ENCODE assay signal across 24 cellular contexts in genomic region chr6:87971605-87972262, GRCh38.
"Had no signal": no experiment of that assay in that cellular context is flagged by ENCODE, and none has a peak within 500 bp of the region (broad histone marks: within the 10 kb centered on the region; RNA-seq: fewer than 3 reads in every experiment).

No MANE protein-coding gene starts in this region.

- H3K27me3 Mint-ChIP-seq: dendritic cell treated with granulocyte-macrophage colony-stimulating factor and Interleukin-4, amounts not matched to agents 40 ng/mL and 50 ng/mL, for 4 days had no signal

- H3K27ac Mint-ChIP-seq: activated CD4-positive, alpha-beta T cell treated with anti-CD3 and anti-CD28 coated beads, Interleukin-2, amount 10 ng/mL, durations not matched to agents 7 days and 5 days; activated CD8-positive, alpha-beta T cell treated with anti-CD3 and anti-CD28 coated beads, Interleukin-2, amount 10 ng/mL, durations not matched to agents 7 days and 5 days; activated naive CD4-positive, alpha-beta T cell treated with anti-CD3 and anti-CD28 coated beads, Interleukin-2, amount 10 ng/mL, durations not matched to agents 7 days and 5 days; activated naive CD8-positive, alpha-beta T cell treated with anti-CD3 and anti-CD28 coated beads, Interleukin-2, amount 50 U/mL, for 24 hours; dendritic cell treated with granulocyte-macrophage colony-stimulating factor and Interleukin-4, amounts not matched to agents 40 ng/mL and 50 ng/mL, for 4 days; nephron progenitor cell; T-cell had no signal

- FAIRE-seq: kidney had no signal

- H3K4me3 ChIP-seq: prostate gland, right atrium auricular region, suprapubic skin, transverse colon, uterus had no signal

- H3K4me3 Mint-ChIP-seq: activated CD4-positive, alpha-beta T cell treated with anti-CD3 and anti-CD28 coated beads, Interleukin-2, amount 10 ng/mL, durations not matched to agents 7 days and 5 days; activated CD8-positive, alpha-beta T cell treated with anti-CD3 and anti-CD28 coated beads, Interleukin-2, amount 10 ng/mL, durations not matched to agents 7 days and 5 days; activated naive CD4-positive, alpha-beta T cell treated with anti-CD3 and anti-CD28 coated beads, Interleukin-2, amount 10 ng/mL, durations not matched to agents 7 days and 5 days; activated naive CD8-positive, alpha-beta T cell treated with anti-CD3 and anti-CD28 coated beads, Interleukin-2, amount 50 U/mL, for 24 hours; dendritic cell treated with granulocyte-macrophage colony-stimulating factor and Interleukin-4, amounts not matched to agents 40 ng/mL and 50 ng/mL, for 4 days; nephron progenitor cell; T-cell had no signal

- H3K9me3 Mint-ChIP-seq: activated CD4-positive, alpha-beta T cell treated with anti-CD3 and anti-CD28 coated beads, Interleukin-2, amount 10 ng/mL, durations not matched to agents 7 days and 5 days; activated naive CD4-positive, alpha-beta T cell treated with anti-CD3 and anti-CD28 coated beads, Interleukin-2, amount 10 ng/mL, durations not matched to agents 7 days and 5 days; activated naive CD8-positive, alpha-beta T cell treated with anti-CD3 and anti-CD28 coated beads, Interleukin-2, amount 50 U/mL, for 24 hours; nephron progenitor cell had no signal

- H3K4me1 Mint-ChIP-seq: activated CD4-positive, alpha-beta T cell treated with anti-CD3 and anti-CD28 coated beads, Interleukin-2, amount 10 ng/mL, durations not matched to agents 7 days and 5 days; activated naive CD4-positive, alpha-beta T cell treated with anti-CD3 and anti-CD28 coated beads, Interleukin-2, amount 10 ng/mL, durations not matched to agents 7 days and 5 days; nephron progenitor cell; T-cell had no signal

- H3K27ac ChIP-seq: prostate gland, right atrium auricular region, suprapubic skin, transverse colon, uterus had no signal

- H3K4me1 ChIP-seq: prostate gland, uterus had no signal

- H3K36me3 Mint-ChIP-seq: activated naive CD4-positive, alpha-beta T cell treated with anti-CD3 and anti-CD28 coated beads, Interleukin-2, amount 10 ng/mL, durations not matched to agents 7 days and 5 days; T-cell had no signal

- DNase-seq: activated CD4-positive, alpha-beta T cell treated with anti-CD3 and anti-CD28 coated beads, Interleukin-2, amount 10 ng/mL, durations not matched to agents 7 days and 5 days; activated CD8-positive, alpha-beta T cell treated with anti-CD3 and anti-CD28 coated beads, Interleukin-2, amount 10 ng/mL, durations not matched to agents 7 days and 5 days; activated effector memory CD4-positive, alpha-beta T cell treated with Interleukin-2 at 50 U/mL for 16 hours; activated naive CD4-positive, alpha-beta T cell treated with anti-CD3 and anti-CD28 coated beads, Interleukin-2, amount 10 ng/mL, durations not matched to agents 7 days and 5 days; activated naive CD8-positive, alpha-beta T cell treated with anti-CD3 and anti-CD28 coated beads, Interleukin-2, amount 50 U/mL, for 24 hours; activated T-cell treated with anti-CD3 and anti-CD28 coated beads, Interleukin-2, amount 50 U/mL, for 48 hours; aorta; effector CD8-positive, alpha-beta T cell; foreskin fibroblast; glutamatergic neuron; hypothalamus; kidney; nephron progenitor cell; occipital lobe; stimulated activated CD4-positive, alpha-beta T cell treated with anti-CD3 and anti-CD28 coated beads, Interleukin-2, amount 100 ng/mL, for 24 hours; stimulated activated naive CD4-positive, alpha-beta T cell treated with Interleukin-2 at 50 U/mL for 16 hours; T-cell; transverse colon; uterus had no signal

- ATAC-seq: activated CD8-positive, alpha-beta T cell treated with anti-CD3 and anti-CD28 coated beads, Interleukin-2, amount 10 ng/mL, durations not matched to agents 7 days and 5 days; left lobe of liver; T-cell had no signal

- H3K9me3 ChIP-seq: prostate gland, right atrium auricular region, suprapubic skin, transverse colon, uterus had no signal

- H3K27me3 ChIP-seq: right atrium auricular region, uterus had no signal

- H3K36me3 ChIP-seq: prostate gland, right atrium auricular region, suprapubic skin, transverse colon, uterus had no signal
